ENCODE assay signal across 8 cellular contexts in genomic region chr2:232901711-232902578, GRCh38. TPM values are rescaled to one million over a fixed set of nuclear protein-coding genes. Genes with fewer than 3 reads are reported as not detected.
DNase-seq lines count a peak whose midpoint lies in the region; ATAC-seq and TF ChIP-seq lines count a peak whose summit lies in the region.

No MANE protein-coding gene starts in this region.

- H3K9me3 ChIP-seq in testis (no peaks in the 10 kb centered on the region), OCI-LY7 (ENCODE audit: low read length) (no peaks in the 10 kb centered on the region)

- no peak overlapping the region for H3K4me2 ChIP-seq in OCI-LY7 (ENCODE audit: low read length)

- H3K4me1 ChIP-seq in testis = peaks cover 4% of the 10 kb centered on the region
- H3K4me1 ChIP-seq in OCI-LY7 (ENCODE audit: insufficient read depth, low read length, poor library complexity, severe bottlenecking) = no peaks in the 10 kb centered on the region

- H3K36me3 ChIP-seq in testis (ENCODE audit: low read depth, missing control alignments) = no peaks in the 10 kb centered on the region
- no peaks in the 10 kb centered on the region for H3K36me3 ChIP-seq in OCI-LY7 (ENCODE audit: insufficient read depth, low read length)

- intact Hi-C loops in testis (cut with DNase I; ENCODE audit: low total_unique reads) = no loop called here
- intact Hi-C loops in OCI-LY7 (cut with micrococcal nuclease; ENCODE audit: unreplicated experiment) = no loop called here

- no peaks in the 10 kb centered on the region for H3K36me3 Mint-ChIP-seq in osteocyte (ENCODE audit: unreplicated experiment)

- no peaks in the 10 kb centered on the region for H3K27me3 Mint-ChIP-seq in osteocyte (ENCODE audit: unreplicated experiment)

- TF ChIP-seq CTCF in osteocyte (IDR thresholded peaks at IDR 0.05) (no peak), testis (IDR thresholded peaks at IDR 0.05) (no peak), OCI-LY7 (conservative IDR thresholded peaks at IDR 0.05; ENCODE audit: low read length) (no peak)

- H2AFZ ChIP-seq in OCI-LY7 (ENCODE audit: low read length) = no peak overlapping the region

- peak overlapping the region; percentile 58 for H3K27ac Mint-ChIP-seq in osteocyte (ENCODE audit: unreplicated experiment)

- peaks cover 10% of the 10 kb centered on the region for H3K4me1 Mint-ChIP-seq in osteocyte (ENCODE audit: unreplicated experiment)

- WGBS in testis, 2 donors = 66 to 85% methylated on average over 18 to 28 of the region's 28 CpGs

- no TSS peak for BruUV-seq in OCI-LY7 (replicated peaks; lab: Mats Ljungman, UMichigan)

- H3K27me3 ChIP-seq in testis = no peaks in the 10 kb centered on the region

- no peaks in the 10 kb centered on the region for H3K9me2 ChIP-seq in OCI-LY7 (ENCODE audit: insufficient read depth, low read length)

- peak overlapping the region; percentile 83 for H3K27ac ChIP-seq in caudate nucleus (ENCODE audit: low read depth, low read length)
- no peak overlapping the region for H3K27ac ChIP-seq in testis
- H3K27ac ChIP-seq in OCI-LY7 (ENCODE audit: low read depth, low read length, poor library complexity, severe bottlenecking) = no peak overlapping the region

- TF ChIP-seq POLR2A in testis (IDR thresholded peaks at IDR 0.05) = no peak

- POLR2A ChIA-PET in OCI-LY7 (lab: Charles Lee) = interaction anchor here (0.5 kb wide), 1 partner anchor 227 kb away, joined by 4 read pairs; no protein-coding TSS in a partner anchor

- H3K79me2 ChIP-seq in OCI-LY7 (ENCODE audit: insufficient read depth, low read depth, low read length) = no peaks in the 10 kb centered on the region

- H4K20me1 ChIP-seq in OCI-LY7 (ENCODE audit: insufficient read depth, low read length) = no peaks in the 10 kb centered on the region

- CTCF ChIA-PET in OCI-LY7 (lab: Charles Lee; ENCODE audit: unreplicated experiment) = no interaction called here

- no peak overlapping the region for H3K4me3 Mint-ChIP-seq in osteocyte (ENCODE audit: unreplicated experiment)

- H3K4me3 ChIP-seq in testis = no peak overlapping the region
- no peak overlapping the region for H3K4me3 ChIP-seq in OCI-LY7 (ENCODE audit: low read depth, low read length, poor library complexity, severe bottlenecking)

- peak; percentile 94 for DNase-seq in EL
- peak; percentile 64 for DNase-seq in NCI-H226
- DNase-seq in caudate nucleus (lab: John Stamatoyannopoulos, UW) = peak in 17 of 61 donors; percentile 36 to 74 (median 52)
- DNase-seq in osteocyte (ENCODE audit: extremely low spot score, unreplicated experiment) = no peak
- DNase-seq in testis = no peak
- DNase-seq in OCI-LY7 (ENCODE audit: low spot score) = no peak

- H3K9me3 Mint-ChIP-seq in osteocyte (ENCODE audit: unreplicated experiment) = no peaks in the 10 kb centered on the region

- no peak for ATAC-seq in GM21528 (IDR thresholded peaks at IDR 0.05; ENCODE audit: low FRiP score, unreplicated experiment)
- ATAC-seq in HG02798 (IDR thresholded peaks at IDR 0.05; ENCODE audit: poor library complexity, unreplicated experiment) = no peak

RNA-seq across cellular contexts. Expression of gene SNORC, which starts 31.9 kb away (rescaled TPM):
- 1.9 and 2.1 TPM in 2 replicates for total RNA-seq in osteocyte
- 10 to 100 TPM; 14.5 to 15.9 TPM for total RNA-seq in testis
- polyA plus RNA-seq in testis (ENCODE audit: insufficient read depth, low read depth, low replicate concordance) = 7.3 TPM
- total RNA-seq in OCI-LY7 (2014; rRNA removed; shearing (Covaris generic)) = 0.13 and 0.41 TPM in 2 replicates
- 0.59 and 1.4 TPM in 2 replicates for total RNA-seq in OCI-LY7 (2022)

Comparison
In these comparisons a context has a peak if more than half of its experiments do, and no peak if none do; other contexts are left out.
1. DNase-seq: peak in EL (single experiment) and NCI-H226 (single experiment); none in osteocyte (single experiment), testis (single experiment) and OCI-LY7 (single experiment).